In the genomic region with DNA sequence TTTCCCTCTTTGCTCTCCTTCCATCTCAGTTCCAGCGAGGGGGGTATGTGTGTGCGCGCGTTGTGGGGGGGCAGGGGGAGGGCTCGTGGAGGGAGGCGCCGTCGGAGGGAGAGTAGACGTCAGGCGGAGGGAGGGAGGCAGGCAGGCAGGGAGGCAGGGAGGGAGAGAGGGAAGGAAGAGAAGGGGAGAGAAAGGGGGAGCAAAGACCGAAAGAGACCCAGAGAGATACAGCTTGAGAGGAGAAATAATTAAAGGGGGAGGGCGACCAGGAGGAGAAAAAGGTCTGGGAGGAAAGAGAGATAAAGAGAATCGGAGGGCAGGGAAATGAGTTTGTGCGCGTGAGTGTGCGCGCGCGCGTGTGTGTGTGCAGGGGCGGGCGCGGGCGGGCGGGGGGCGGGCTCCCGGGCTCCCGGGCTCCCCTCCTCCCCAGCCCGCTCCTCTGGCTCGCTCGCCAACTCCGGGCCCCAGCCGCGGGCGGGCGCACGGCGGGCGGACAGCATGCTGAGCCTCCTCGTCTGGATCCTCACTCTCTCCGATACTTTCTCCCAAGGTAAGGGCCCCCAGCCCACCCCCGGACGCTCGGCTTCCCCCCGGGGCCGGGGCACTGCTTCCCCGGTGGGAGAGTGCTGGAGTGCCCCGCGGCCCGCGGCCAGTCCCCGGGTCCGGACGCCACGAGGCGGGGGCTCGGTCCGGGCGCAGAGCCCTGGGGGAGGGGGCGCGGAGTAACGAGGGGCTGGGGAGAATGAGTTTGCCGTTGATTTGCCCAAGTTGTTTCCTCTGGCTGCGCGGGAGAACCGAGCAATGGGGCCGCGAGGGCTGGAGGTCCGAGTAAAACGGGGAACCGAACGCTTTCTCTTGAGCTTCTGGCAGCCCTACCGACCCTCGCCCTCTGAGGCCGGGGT, we compare ENCODE assay signal across 8 cellular contexts. TPM values are rescaled to one million over a fixed set of nuclear protein-coding genes. Genes with fewer than 3 reads are reported as not detected.
A peak's percentile ranks its signal among the peaks of the same experiment; 100 is the strongest.
DNase-seq lines count a peak whose midpoint lies in the region; FAIRE-seq and TF ChIP-seq lines count a peak whose summit lies in the region.

A gene (plus strand): TSS at position 467 of the 902 bp plus-strand sequence. CDS start 32 bp downstream, at position 499.

- no peaks in the 10 kb centered on the region for H3K36me3 Mint-ChIP-seq in brain

- peak; percentile 6 for DNase-seq in DMS53 treated with DMSO at 0.1 percent for 48 hours (lab: John Stamatoyannopoulos, UW; ENCODE audit: unreplicated experiment)
- DNase-seq in NCI-H1048 (lab: John Stamatoyannopoulos, UW) = peak; percentile 60
- peak; percentile 90 for DNase-seq in sigmoid colon
- DNase-seq in GM12892 (ENCODE audit: insufficient read length) = no peak
- DNase-seq in SIG-M5 treated with dmso at 0.1 percent for 504 hours (lab: John Stamatoyannopoulos, UW; ENCODE audit: unreplicated experiment) = no peak
- DNase-seq in stimulated activated CD8-positive, alpha-beta memory T cell treated with anti-CD3 and anti-CD28 coated beads, Interleukin-4, amount 100 ng/mL, for 48 hours = no peak

- peaks cover 21% of the 10 kb centered on the region for H3K27me3 Mint-ChIP-seq in brain

- FAIRE-seq in GM12892 (lab: Jason Lieb, UNC) = no peak

- peak within 1 kb of the TSS; percentile 90 for H3K9ac ChIP-seq in iPS-18a (ENCODE audit: low read length)

- no peaks in the 10 kb centered on the region for H3K36me3 ChIP-seq in iPS-18a (ENCODE audit: control insufficient read depth, low read depth, low read length)
- H3K36me3 ChIP-seq in sigmoid colon = no peaks in the 10 kb centered on the region

- H3K27me3 ChIP-seq in iPS-18a (ENCODE audit: control insufficient read depth, insufficient read depth, low read length) = peaks cover 8% of the 10 kb centered on the region
- H3K27me3 ChIP-seq in sigmoid colon = no peaks in the 10 kb centered on the region

- peak within 1 kb of the TSS; percentile 90 for H3K4me3 ChIP-seq in iPS-18a (ENCODE audit: low read length)
- peak within 1 kb of the TSS; percentile 79 to 99 (median 98) for H3K4me3 ChIP-seq in sigmoid colon

- H3K9me3 ChIP-seq in iPS-18a (ENCODE audit: control insufficient read depth, low read depth, low read length) (no peaks in the 10 kb centered on the region), sigmoid colon (no peaks in the 10 kb centered on the region)

- WGBS in sigmoid colon, 2 donors = 1% methylated on average over 72 to 75 of the region's 75 CpGs

- intact Hi-C loops in sigmoid colon (cut with DNase I) = loop anchor here (2.0 kb wide), 1 partner anchor 17 kb away; no protein-coding TSS in a partner anchor

- H3K4me3 Mint-ChIP-seq in brain = peak within 1 kb of the TSS; percentile 87 to 98 (median 92)

- H3K9me3 Mint-ChIP-seq in brain = no peaks in the 10 kb centered on the region

- no peak for TF ChIP-seq CTCF in brain (conservative IDR thresholded peaks at IDR 0.05)
- TF ChIP-seq CTCF in sigmoid colon (IDR thresholded peaks at IDR 0.05) = no peak

- peak within 1 kb of the TSS; percentile 64 for H3K27ac ChIP-seq in iPS-18a (ENCODE audit: low read length)
- H3K27ac ChIP-seq in sigmoid colon = peak within 1 kb of the TSS; percentile 91 to 99 (median 97)

- H3K4me1 ChIP-seq in iPS-18a (ENCODE audit: control insufficient read depth, low read depth, low read length) = peaks cover 33% of the 10 kb centered on the region
- peaks cover 0 to 49% (median 44%) of the 10 kb centered on the region in 4 donors for H3K4me1 ChIP-seq in sigmoid colon

- peak within 1 kb of the TSS; percentile 96 to 99 (median 97) for H3K27ac Mint-ChIP-seq in brain

- TF ChIP-seq EP300 in sigmoid colon (IDR thresholded peaks at IDR 0.05) = no peak

- H3K4me1 Mint-ChIP-seq in brain = peaks cover 55% of the 10 kb centered on the region

- TF ChIP-seq POLR2A in sigmoid colon (IDR thresholded peaks at IDR 0.05) (peak in 1 of 2 donors; percentile 42), GM12892 (IDR thresholded peaks at IDR 0.05; ENCODE audit: low read depth, low read length) (no peak)

RNA-seq across cellular contexts. Expression of the gene that starts here (rescaled TPM):
- polyA plus RNA-seq in brain (ENCODE audit: insufficient read depth, low read depth, low replicate concordance) = 4.0 TPM
- total RNA-seq in sigmoid colon = 10 to 100 TPM; 29.0 to 57.0 (median 44.0) TPM
- polyA plus RNA-seq in sigmoid colon = 10 to 100 TPM in 1 of 3 donors, 1 to 10 TPM in 1, under 1 TPM in 1; 0.92 to 11.5 (median 1.8) TPM
- not detected for polyA plus RNA-seq in GM12892 (2012; ENCODE audit: missing spikeins)

Comparison
In these comparisons a context has a peak if more than half of its experiments do, and no peak if none do; other contexts are left out.
1. DNase-seq: peak in DMS53 treated with DMSO at 0.1 percent for 48 hours (single experiment), NCI-H1048 (single experiment) and sigmoid colon (single experiment); none in GM12892 (single experiment), SIG-M5 treated with dmso at 0.1 percent for 504 hours (single experiment) and stimulated activated CD8-positive, alpha-beta memory T cell treated with anti-CD3 and anti-CD28 coated beads, Interleukin-4, amount 100 ng/mL, for 48 hours (single experiment).